26 cellular contexts compared by ENCODE assay signal in genomic region chr17:69557339-69557738, GRCh38.
"Had no signal": no experiment of that assay in that cellular context is flagged by ENCODE, and none has a peak within 500 bp of the region (broad histone marks: within the 10 kb centered on the region; RNA-seq: fewer than 3 reads in every experiment).

No MANE protein-coding gene starts in this region.

- H3K9ac ChIP-seq: neural progenitor cell, parathyroid adenoma had no signal

- H3K36me3 ChIP-seq: left ventricle myocardium inferior, neural progenitor cell, right atrium auricular region, suprapubic skin, thoracic aorta, upper lobe of right lung had no signal

- H3K79me2 ChIP-seq: parathyroid adenoma had no signal

- FAIRE-seq: keratinocyte, urothelium cell line had no signal

- H3K27ac ChIP-seq: left ventricle myocardium inferior, neural progenitor cell, neutrophil, parathyroid adenoma, psoas muscle, right atrium auricular region, skin epidermis, spleen, suprapubic skin, thoracic aorta, tibial artery, upper lobe of right lung had no signal

- H3K4me3 ChIP-seq: left ventricle myocardium inferior, lung, neural progenitor cell, psoas muscle, right atrium auricular region, skin epidermis, spleen, suprapubic skin, thoracic aorta, tibial artery, upper lobe of right lung had no signal

- H2AFZ ChIP-seq: neural progenitor cell, parathyroid adenoma had no signal

- H3K4me2 ChIP-seq: neural progenitor cell had no signal

- H3K4me1 ChIP-seq: neural progenitor cell, suprapubic skin, upper lobe of right lung had no signal

- DNase-seq: hippocampal formation; left ventricle myocardium inferior; mesendoderm; naive B cell; natural killer cell; nephron progenitor cell; occipital lobe; psoas muscle; spleen; stimulated activated CD4-positive, alpha-beta T cell treated with anti-CD3 and anti-CD28 coated beads, Interleukin-4, amount 100 ng/mL, for 24 hours; stimulated activated naive CD4-positive, alpha-beta T cell; tibial artery; trophoblast cell; upper lobe of right lung had no signal

- H3K9me3 ChIP-seq: neutrophil, psoas muscle, spleen, suprapubic skin, thoracic aorta, upper lobe of right lung had no signal

- ATAC-seq: natural killer cell; psoas muscle; sciatic nerve; stimulated activated effector memory CD8-positive, alpha-beta T cell treated with anti-CD3 and anti-CD28 coated beads, Interleukin-12 subunit alpha, Interleukin-12 subunit beta, amount 100 ng/mL, for 72 hours; upper lobe of right lung had no signal

- H3K27me3 ChIP-seq: neural progenitor cell, neutrophil, right atrium auricular region, spleen, suprapubic skin, tibial artery, upper lobe of right lung had no signal
